ENCODE assay signal across 1 cellular context in genomic region chr2:105796791-105797190, GRCh38.
TF ChIP-seq lines count a peak whose summit lies in the region.

No MANE protein-coding gene starts in this region.

TF ChIP-seq in IMR-90, 13 proteins besides CTCF, POLR2A, EP300 and RAD21 (continued from another document):
- no peak for TF ChIP-seq SMC3 (IDR thresholded peaks at IDR 0.05; ENCODE audit: low read depth, low read length)
- no peak for TF ChIP-seq CEBPB (IDR thresholded peaks at IDR 0.05; ENCODE audit: low read depth, low read length)
- no peak for TF ChIP-seq MXI1 (IDR thresholded peaks at IDR 0.05; ENCODE audit: borderline replicate concordance, low read depth, low read length)
- TF ChIP-seq MAZ (IDR thresholded peaks at IDR 0.05; ENCODE audit: borderline replicate concordance, low read depth, low read length) = no peak
- no peak for TF ChIP-seq MAFK (IDR thresholded peaks at IDR 0.05; ENCODE audit: low read depth, low read length)
